ENCODE assay signal across 13 cellular contexts in the genomic region with DNA sequence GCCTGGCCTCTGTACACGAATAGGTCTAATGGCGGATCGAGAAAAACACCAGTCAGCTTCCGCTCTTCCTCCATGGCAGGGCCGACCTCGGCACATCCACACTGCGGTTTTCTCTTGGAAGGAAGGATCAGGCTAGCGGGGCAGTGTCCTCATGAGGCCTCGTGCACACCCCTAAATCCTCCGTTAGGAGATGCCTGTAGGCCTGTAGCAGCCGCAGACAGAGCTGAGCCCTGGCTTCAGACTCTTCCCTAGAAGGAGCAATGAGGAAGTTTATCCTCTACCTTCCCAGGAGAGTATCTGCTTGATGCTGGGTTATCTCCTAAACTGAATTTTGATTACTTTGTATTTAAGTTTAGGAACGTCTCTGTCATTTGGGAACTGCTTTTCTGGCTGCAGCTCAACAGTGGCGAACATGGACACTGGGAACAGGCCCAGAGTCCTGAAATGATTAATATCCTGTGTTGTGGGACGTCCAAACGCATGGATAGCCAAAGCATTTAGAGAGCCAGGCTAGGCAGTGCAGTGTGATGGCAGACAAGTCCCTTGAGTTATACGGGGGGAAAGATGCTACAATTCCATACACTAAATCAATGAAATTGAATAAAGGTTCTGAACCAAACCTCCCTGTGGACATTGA. TPM values are rescaled to one million over a fixed set of nuclear protein-coding genes. Genes with fewer than 3 reads are reported as not detected.
A peak's percentile ranks its signal among the peaks of the same experiment; 100 is the strongest.
DNase-seq lines count a peak whose midpoint lies in the region; ATAC-seq, FAIRE-seq and TF ChIP-seq lines count a peak whose summit lies in the region.
"Had no signal": no experiment of that assay in that cellular context is flagged by ENCODE, and none has a peak within 500 bp of the region (broad histone marks: within the 10 kb centered on the region; RNA-seq: fewer than 3 reads in every experiment).

No MANE protein-coding gene starts in this region.

- H3K4me3 ChIP-seq in bronchial epithelial cell (ENCODE audit: low read depth, low read length) (no peak overlapping the region), subcutaneous abdominal adipose tissue (ENCODE audit: low read depth in 1 of 5, low read length in 5 of 5) (peak overlapping the region in 3 of 5 donors; percentile 21 to 58 (median 43))

- peak overlapping the region in 2 of 5 donors; percentile 6 to 8 for H3K9ac ChIP-seq in subcutaneous abdominal adipose tissue (ENCODE audit: low read length in 5 of 5)

- TF ChIP-seq CTCF in HFFc6 (IDR thresholded peaks at IDR 0.05) (no peak), bronchial epithelial cell (IDR thresholded peaks at IDR 0.05; ENCODE audit: insufficient read depth, low read length, severe bottlenecking) (no peak)

- H3K9me3 ChIP-seq in subcutaneous abdominal adipose tissue (ENCODE audit: control insufficient read depth in 5 of 5, low read length in 5 of 5) = no peaks in the 10 kb centered on the region

- H3K27ac ChIP-seq in subcutaneous abdominal adipose tissue (ENCODE audit: low read depth, low read length) = peak overlapping the region; percentile 82

- H3K4me3 Mint-ChIP-seq in HFFc6 = peak overlapping the region; percentile 70
- H3K4me3 Mint-ChIP-seq in activated CD4-positive, alpha-beta T cell treated with anti-CD3 and anti-CD28 coated beads, Interleukin-2, amount 10 ng/mL, durations not matched to agents 24 days and 14 days = no peak overlapping the region

- FAIRE-seq in bronchial epithelial cell (lab: Jason Lieb, UNC) = no peak
- no peak for FAIRE-seq in H54 (lab: Jason Lieb, UNC)
- FAIRE-seq: D721Med had no signal

- peaks cover 61% of the 10 kb centered on the region for H3K4me1 Mint-ChIP-seq in HFFc6 (ENCODE audit: low read depth)
- H3K4me1 Mint-ChIP-seq in activated CD4-positive, alpha-beta T cell treated with anti-CD3 and anti-CD28 coated beads, Interleukin-2, amount 10 ng/mL, durations not matched to agents 24 days and 14 days = peaks cover 15% of the 10 kb centered on the region

- H3K4me1 ChIP-seq in subcutaneous abdominal adipose tissue (ENCODE audit: control insufficient read depth in 5 of 5, insufficient read depth in 5 of 5, low read length in 5 of 5) = peaks cover 0 to 30% (median 18%) of the 10 kb centered on the region in 5 donors

- no peaks in the 10 kb centered on the region for H3K36me3 Mint-ChIP-seq in HFFc6 (ENCODE audit: low read depth)
- H3K36me3 Mint-ChIP-seq in activated CD4-positive, alpha-beta T cell treated with anti-CD3 and anti-CD28 coated beads, Interleukin-2, amount 10 ng/mL, durations not matched to agents 24 days and 14 days (ENCODE audit: low read depth) = no peaks in the 10 kb centered on the region

- no peaks in the 10 kb centered on the region for H3K9me3 Mint-ChIP-seq in HFFc6
- no peaks in the 10 kb centered on the region for H3K9me3 Mint-ChIP-seq in activated CD4-positive, alpha-beta T cell treated with anti-CD3 and anti-CD28 coated beads, Interleukin-2, amount 10 ng/mL, durations not matched to agents 24 days and 14 days

- intact Hi-C loops in activated CD4-positive, alpha-beta T cell treated with anti-CD3 and anti-CD28 coated beads, Interleukin-2, amount 10 ng/mL, durations not matched to agents 24 days and 14 days (cut with micrococcal nuclease) = no loop called here

- TF ChIP-seq POLR2A in H54 (IDR thresholded peaks at IDR 0.05; ENCODE audit: low read depth, low read length) = no peak

- peak; percentile 55 for ATAC-seq in left lobe of liver

- H3K36me3 ChIP-seq in bronchial epithelial cell (ENCODE audit: control insufficient read depth, insufficient read depth, low read length) (no peaks in the 10 kb centered on the region), subcutaneous abdominal adipose tissue (ENCODE audit: control insufficient read depth in 5 of 5, insufficient read depth in 5 of 5, low read length in 5 of 5) (no peaks in the 10 kb centered on the region)

- DNase-seq in HFFc6 = peak; percentile 21
- DNase-seq in bronchial epithelial cell (ENCODE audit: low read depth) = peak; percentile 50
- no peak for DNase-seq in left lobe of liver (ENCODE audit: low spot score)
- DNase-seq in activated CD4-positive, alpha-beta T cell treated with anti-CD3 and anti-CD28 coated beads, Interleukin-2, amount 10 ng/mL, durations not matched to agents 24 days and 14 days = no peak
- no peak for DNase-seq in NCI-H187 (lab: John Stamatoyannopoulos, UW)
- no peak for DNase-seq in activated CD4-positive, alpha-beta T cell treated with anti-CD3 and anti-CD28 coated beads for 48 hours
- DNase-seq in H54 (ENCODE audit: insufficient read length, low spot score) = no peak
- DNase-seq: activated naive CD4-positive, alpha-beta T cell treated with Interleukin-2 at 50 U/mL for 16 hours; glutamatergic neuron; NCI-H524; retina had no signal

- peak overlapping the region; percentile 98 for H3K27ac Mint-ChIP-seq in HFFc6
- no peak overlapping the region for H3K27ac Mint-ChIP-seq in activated CD4-positive, alpha-beta T cell treated with anti-CD3 and anti-CD28 coated beads, Interleukin-2, amount 10 ng/mL, durations not matched to agents 24 days and 14 days

- H3K27me3 ChIP-seq in bronchial epithelial cell (ENCODE audit: control insufficient read depth, insufficient read depth, low read length) = no peaks in the 10 kb centered on the region
- no peaks in the 10 kb centered on the region for H3K27me3 ChIP-seq in subcutaneous abdominal adipose tissue (ENCODE audit: control insufficient read depth in 5 of 5, insufficient read depth in 4 of 5, low read length in 5 of 5)

- H3K27me3 Mint-ChIP-seq in HFFc6 (ENCODE audit: insufficient read depth) = no peaks in the 10 kb centered on the region
- peaks cover 44% of the 10 kb centered on the region for H3K27me3 Mint-ChIP-seq in activated CD4-positive, alpha-beta T cell treated with anti-CD3 and anti-CD28 coated beads, Interleukin-2, amount 10 ng/mL, durations not matched to agents 24 days and 14 days

RNA-seq across cellular contexts. Expression of gene BMAL1, which starts 16.5 kb away (rescaled TPM):
- total RNA-seq in HFFc6 (2021; fragmentation: NEBNext Ultra II Directional; extraction: Animal tissue kit (Norgen Biotek cat#: 25700)) = 10 to 100 TPM in 1 of 6 experiments, 1 to 10 TPM in 5; 6.9 to 10.4 (median 7.5) TPM
- 36.6 and 39.9 TPM in 2 replicates for total RNA-seq in bronchial epithelial cell
- total RNA-seq in left lobe of liver = 37.0 TPM
- 22.2 and 22.4 TPM in 2 replicates for total RNA-seq in activated CD4-positive, alpha-beta T cell treated with anti-CD3 and anti-CD28 coated beads, Interleukin-2, amount 10 ng/mL, durations not matched to agents 24 days and 14 days

Comparison
In these comparisons a context has a peak if more than half of its experiments do, and no peak if none do; other contexts are left out.
1. DNase-seq: peak in HFFc6 (single experiment) and bronchial epithelial cell (single experiment); none in left lobe of liver (single experiment), activated CD4-positive, alpha-beta T cell treated with anti-CD3 and anti-CD28 coated beads, Interleukin-2, amount 10 ng/mL, durations not matched to agents 24 days and 14 days (single experiment), NCI-H187 (0 of 2), activated CD4-positive, alpha-beta T cell treated with anti-CD3 and anti-CD28 coated beads for 48 hours (single experiment) and H54 (single experiment).